8 cellular contexts compared by ENCODE assay signal in genomic region chr15:62549345-62549970, GRCh38.
DNase-seq lines count a peak whose midpoint lies in the region; ATAC-seq and TF ChIP-seq lines count a peak whose summit lies in the region.

No MANE protein-coding gene starts in this region.

- H3K4me3 ChIP-seq in WI38 (ENCODE audit: low read depth, low read length), result no peak overlapping the region

- H3K4me1 Mint-ChIP-seq in activated naive CD4-positive, alpha-beta T cell treated with anti-CD3 and anti-CD28 coated beads, Interleukin-2, amount 10 ng/mL, durations not matched to agents 7 days and 5 days, result no peaks in the 10 kb centered on the region

- peak; percentile 54 for TF ChIP-seq CTCF in WI38 (IDR thresholded peaks at IDR 0.05; ENCODE audit: low read depth, low read length)

- H3K4me3 Mint-ChIP-seq in activated naive CD4-positive, alpha-beta T cell treated with anti-CD3 and anti-CD28 coated beads, Interleukin-2, amount 10 ng/mL, durations not matched to agents 7 days and 5 days, result no peak overlapping the region

- H3K9me3 Mint-ChIP-seq in activated naive CD4-positive, alpha-beta T cell treated with anti-CD3 and anti-CD28 coated beads, Interleukin-2, amount 10 ng/mL, durations not matched to agents 7 days and 5 days, result no peaks in the 10 kb centered on the region

- CTCF ChIA-PET in activated naive CD4-positive, alpha-beta T cell treated with anti-CD3 and anti-CD28 coated beads, Interleukin-2, amount 10 ng/mL, durations not matched to agents 7 days and 5 days (lab: Charles Lee), result interaction anchor here (1.0 to 1.7 kb wide), 5 partner anchors 11 to 248 kb away, joined by 3 to 5 read pairs (median 3); no protein-coding TSS in a partner anchor

- no peak overlapping the region for H3K27ac Mint-ChIP-seq in activated naive CD4-positive, alpha-beta T cell treated with anti-CD3 and anti-CD28 coated beads, Interleukin-2, amount 10 ng/mL, durations not matched to agents 7 days and 5 days

- H3K27me3 Mint-ChIP-seq in activated naive CD4-positive, alpha-beta T cell treated with anti-CD3 and anti-CD28 coated beads, Interleukin-2, amount 10 ng/mL, durations not matched to agents 7 days and 5 days, result peaks cover 4% of the 10 kb centered on the region

- no peak for ATAC-seq in GM18870 (IDR thresholded peaks at IDR 0.05; ENCODE audit: unreplicated experiment)

- DNase-seq in COR-L47 (lab: John Stamatoyannopoulos, UW) (peak; percentile 19), HCEC 1CT (peak; percentile 51), left kidney (ENCODE audit: low read depth, low spot score) (peak; percentile 50), midbrain (lab: John Stamatoyannopoulos, UW) (no peak), ureter (ENCODE audit: low spot score) (no peak)
- DNase-seq in activated naive CD4-positive, alpha-beta T cell treated with anti-CD3 and anti-CD28 coated beads, Interleukin-2, amount 10 ng/mL, durations not matched to agents 7 days and 5 days, result no peak

- H3K36me3 Mint-ChIP-seq in activated naive CD4-positive, alpha-beta T cell treated with anti-CD3 and anti-CD28 coated beads, Interleukin-2, amount 10 ng/mL, durations not matched to agents 7 days and 5 days, result no peaks in the 10 kb centered on the region

Comparison
In these comparisons a context has a peak if more than half of its experiments do, and no peak if none do; other contexts are left out.
1. DNase-seq: peak in COR-L47 (single experiment), HCEC 1CT (single experiment) and left kidney (single experiment); none in midbrain (single experiment), activated naive CD4-positive, alpha-beta T cell treated with anti-CD3 and anti-CD28 coated beads, Interleukin-2, amount 10 ng/mL, durations not matched to agents 7 days and 5 days (single experiment) and ureter (single experiment).